Comparison of ENCODE assay signal across 11 cellular contexts in genomic region chr2:127807678-127808353, GRCh38. TPM values are rescaled to one million over a fixed set of nuclear protein-coding genes. Genes with fewer than 3 reads are reported as not detected.
DNase-seq lines count a peak whose midpoint lies in the region; ATAC-seq and TF ChIP-seq lines count a peak whose summit lies in the region.
"Had no signal": no experiment of that assay in that cellular context is flagged by ENCODE, and none has a peak within 500 bp of the region (broad histone marks: within the 10 kb centered on the region; RNA-seq: fewer than 3 reads in every experiment).

No MANE protein-coding gene starts in this region.

- intact Hi-C loops in activated CD4-positive, alpha-beta memory T cell treated with anti-CD3 and anti-CD28 coated beads for 36 hours (cut with micrococcal nuclease) = no loop called here

- H3K36me3 Mint-ChIP-seq in stimulated activated naive CD8-positive, alpha-beta T cell treated with anti-CD3 and anti-CD28 coated beads, Interleukin-15, Interleukin-2, amounts not matched to agents 100 ng/mL and 50 ng/mL, for 24 hours (ENCODE audit: low read depth) = peaks cover 33% of the 10 kb centered on the region
- peaks cover 20% of the 10 kb centered on the region for H3K36me3 Mint-ChIP-seq in activated CD4-positive, alpha-beta memory T cell treated with anti-CD3 and anti-CD28 coated beads for 36 hours
- H3K36me3 Mint-ChIP-seq in type B pancreatic cell = peaks cover 13% of the 10 kb centered on the region

- no peak for ATAC-seq in stimulated activated naive CD8-positive, alpha-beta T cell treated with anti-CD3 and anti-CD28 coated beads, Interleukin-15, Interleukin-2, amounts not matched to agents 100 U/mL and 50 U/mL, for 24 hours
- no peak for ATAC-seq in HG02763 (IDR thresholded peaks at IDR 0.05; ENCODE audit: unreplicated experiment)
- ATAC-seq in GM21825 (IDR thresholded peaks at IDR 0.05; ENCODE audit: unreplicated experiment) = no peak
- no peak for ATAC-seq in GM18511 (IDR thresholded peaks at IDR 0.05; ENCODE audit: unreplicated experiment)

- CTCF ChIA-PET in activated CD4-positive, alpha-beta memory T cell treated with anti-CD3 and anti-CD28 coated beads for 36 hours (lab: Charles Lee) = interaction anchor here (1.2 kb wide), 1 partner anchor 13 kb away, joined by 3 read pairs; no protein-coding TSS in a partner anchor

- peak overlapping the region; percentile 56 for H3K27ac Mint-ChIP-seq in stimulated activated naive CD8-positive, alpha-beta T cell treated with anti-CD3 and anti-CD28 coated beads, Interleukin-15, Interleukin-2, amounts not matched to agents 100 ng/mL and 50 ng/mL, for 24 hours
- peak overlapping the region; percentile 52 for H3K27ac Mint-ChIP-seq in activated CD4-positive, alpha-beta memory T cell treated with anti-CD3 and anti-CD28 coated beads for 36 hours
- peak overlapping the region; percentile 14 for H3K27ac Mint-ChIP-seq in type B pancreatic cell

- H3K9me3 Mint-ChIP-seq in stimulated activated naive CD8-positive, alpha-beta T cell treated with anti-CD3 and anti-CD28 coated beads, Interleukin-15, Interleukin-2, amounts not matched to agents 100 ng/mL and 50 ng/mL, for 24 hours = no peaks in the 10 kb centered on the region
- H3K9me3 Mint-ChIP-seq in activated CD4-positive, alpha-beta memory T cell treated with anti-CD3 and anti-CD28 coated beads for 36 hours = no peaks in the 10 kb centered on the region
- H3K9me3 Mint-ChIP-seq in type B pancreatic cell = no peaks in the 10 kb centered on the region

- DNase-seq in stimulated activated naive CD8-positive, alpha-beta T cell treated with anti-CD3 and anti-CD28 coated beads, Interleukin-15, Interleukin-2, amounts not matched to agents 100 U/mL and 50 U/mL, for 24 hours = no peak
- DNase-seq in activated CD4-positive, alpha-beta memory T cell treated with anti-CD3 and anti-CD28 coated beads for 36 hours = no peak
- DNase-seq in iris pigment epithelial cell (ENCODE audit: low read depth) (peak; percentile 32), type B pancreatic cell (ENCODE audit: extremely low spot score, unreplicated experiment) (no peak)
- DNase-seq: head of caudate nucleus, NCI-H1417, NCI-H69 had no signal

- peaks cover 78% of the 10 kb centered on the region for H3K4me1 Mint-ChIP-seq in stimulated activated naive CD8-positive, alpha-beta T cell treated with anti-CD3 and anti-CD28 coated beads, Interleukin-15, Interleukin-2, amounts not matched to agents 100 ng/mL and 50 ng/mL, for 24 hours (ENCODE audit: low read depth)
- H3K4me1 Mint-ChIP-seq in activated CD4-positive, alpha-beta memory T cell treated with anti-CD3 and anti-CD28 coated beads for 36 hours (ENCODE audit: low read depth) = peaks cover 63% of the 10 kb centered on the region
- H3K4me1 Mint-ChIP-seq in type B pancreatic cell (ENCODE audit: unreplicated experiment) = peaks cover 36% of the 10 kb centered on the region

- TF ChIP-seq CTCF in type B pancreatic cell (conservative IDR thresholded peaks at IDR 0.05) = no peak

- H3K4me3 Mint-ChIP-seq in stimulated activated naive CD8-positive, alpha-beta T cell treated with anti-CD3 and anti-CD28 coated beads, Interleukin-15, Interleukin-2, amounts not matched to agents 100 ng/mL and 50 ng/mL, for 24 hours = peak overlapping the region; percentile 58
- peak overlapping the region; percentile 44 for H3K4me3 Mint-ChIP-seq in activated CD4-positive, alpha-beta memory T cell treated with anti-CD3 and anti-CD28 coated beads for 36 hours
- H3K4me3 Mint-ChIP-seq in type B pancreatic cell = peak overlapping the region; percentile 75

- POLR2A ChIA-PET in activated CD4-positive, alpha-beta memory T cell treated with anti-CD3 and anti-CD28 coated beads for 36 hours (lab: Charles Lee) = interaction anchor here (0.6 to 1.4 kb wide), 3 partner anchors 102 to 173 kb away, joined by 3 to 6 read pairs (median 3); no protein-coding TSS in a partner anchor

- no peaks in the 10 kb centered on the region for H3K27me3 Mint-ChIP-seq in stimulated activated naive CD8-positive, alpha-beta T cell treated with anti-CD3 and anti-CD28 coated beads, Interleukin-15, Interleukin-2, amounts not matched to agents 100 ng/mL and 50 ng/mL, for 24 hours
- H3K27me3 Mint-ChIP-seq in activated CD4-positive, alpha-beta memory T cell treated with anti-CD3 and anti-CD28 coated beads for 36 hours = no peaks in the 10 kb centered on the region
- H3K27me3 Mint-ChIP-seq in type B pancreatic cell = no peaks in the 10 kb centered on the region

RNA-seq across cellular contexts. Expression of gene WDR33, which starts 3.2 kb away (rescaled TPM):
- 10 to 100 TPM; 62.9 to 64.7 TPM for total RNA-seq in activated CD4-positive, alpha-beta memory T cell treated with anti-CD3 and anti-CD28 coated beads for 36 hours
- 54.7 and 58.4 TPM in 2 replicates for total RNA-seq in type B pancreatic cell (ENCODE audit: low replicate concordance)

RNA-seq across cellular contexts. Expression of gene POLR2D, which starts 50.1 kb away (rescaled TPM):
- total RNA-seq in activated CD4-positive, alpha-beta memory T cell treated with anti-CD3 and anti-CD28 coated beads for 36 hours = 10 to 100 TPM; 56.1 to 57.1 TPM
- 36.0 and 52.6 TPM in 2 replicates for total RNA-seq in type B pancreatic cell (ENCODE audit: low replicate concordance)
